In the genomic region with DNA sequence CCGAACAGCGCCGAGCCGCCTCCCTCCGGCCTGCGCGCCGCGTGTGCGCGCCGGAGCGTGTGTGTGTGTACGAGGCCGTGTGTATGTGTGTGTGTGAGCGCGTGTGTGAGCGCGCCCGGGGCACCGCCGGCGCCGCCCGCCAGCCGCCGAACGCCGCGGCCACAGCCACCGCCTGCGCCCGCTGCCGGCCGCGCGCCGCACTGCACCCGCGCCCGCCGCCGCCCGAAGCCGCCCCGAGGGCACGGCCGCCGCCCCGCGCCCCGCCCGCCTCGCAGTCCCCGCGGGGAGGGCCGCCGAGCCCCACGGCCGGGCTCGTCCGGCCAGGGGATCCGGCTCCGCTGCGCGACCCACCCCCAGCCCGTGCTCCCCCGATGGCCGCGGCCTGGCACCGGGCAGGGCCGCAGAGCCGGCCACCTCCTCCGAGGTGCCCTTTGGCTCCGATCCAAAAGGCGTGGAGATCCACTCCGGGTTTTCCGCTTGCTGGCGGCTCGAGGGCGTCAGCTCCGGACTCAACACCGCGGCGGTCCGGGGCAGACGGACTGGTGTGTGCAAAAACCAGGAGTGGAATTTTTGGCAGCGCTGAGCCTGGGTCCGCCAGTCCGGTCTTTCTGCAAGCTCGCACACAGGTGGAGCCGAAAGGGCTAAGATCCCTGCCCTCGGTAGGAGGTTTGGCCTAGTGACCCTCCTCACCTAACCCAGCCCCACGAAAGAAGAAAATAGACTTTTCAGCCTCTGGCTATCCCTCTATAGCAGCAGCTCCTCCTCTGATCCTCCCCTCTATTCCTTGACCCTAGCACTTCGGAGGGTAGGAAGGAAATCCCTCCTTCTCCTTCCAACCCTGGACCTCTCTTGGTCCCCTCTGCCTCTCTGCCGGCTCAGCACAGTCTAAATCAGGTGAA, we compare ENCODE assay signal across 8 cellular contexts. TPM values are rescaled to one million over a fixed set of nuclear protein-coding genes. Genes with fewer than 3 reads are reported as not detected.
DNase-seq lines count a peak whose midpoint lies in the region; ATAC-seq and TF ChIP-seq lines count a peak whose summit lies in the region.

A gene with protein sequence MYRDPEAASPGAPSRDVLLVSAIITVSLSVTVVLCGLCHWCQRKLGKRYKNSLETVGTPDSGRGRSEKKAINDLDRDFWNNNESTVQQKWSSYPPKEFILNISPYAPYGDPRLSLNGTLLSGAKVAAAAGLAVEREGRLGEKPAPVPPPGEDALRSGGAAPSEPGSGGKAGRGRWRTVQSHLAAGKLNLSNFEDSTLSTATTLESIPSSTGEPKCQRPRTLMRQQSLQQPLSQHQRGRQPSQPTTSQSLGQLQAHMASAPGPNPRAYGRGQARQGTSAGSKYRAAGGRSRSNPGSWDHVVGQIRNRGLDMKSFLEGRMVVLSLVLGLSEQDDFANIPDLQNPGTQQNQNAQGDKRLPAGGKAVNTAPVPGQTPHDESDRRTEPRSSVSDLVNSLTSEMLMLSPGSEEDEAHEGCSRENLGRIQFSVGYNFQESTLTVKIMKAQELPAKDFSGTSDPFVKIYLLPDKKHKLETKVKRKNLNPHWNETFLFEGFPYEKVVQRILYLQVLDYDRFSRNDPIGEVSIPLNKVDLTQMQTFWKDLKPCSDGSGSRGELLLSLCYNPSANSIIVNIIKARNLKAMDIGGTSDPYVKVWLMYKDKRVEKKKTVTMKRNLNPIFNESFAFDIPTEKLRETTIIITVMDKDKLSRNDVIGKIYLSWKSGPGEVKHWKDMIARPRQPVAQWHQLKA (minus strand): TSS at position 47 of the 899 bp plus-strand sequence. CDS start 256 bp downstream, outside the sequence.

- no peaks in the 10 kb centered on the region for H3K36me3 Mint-ChIP-seq in activated T-helper 17 cell treated with anti-CD3 and anti-CD28 coated beads, Interleukin-2, amount 50 U/mL, for 72 hours (ENCODE audit: low read depth)
- no peaks in the 10 kb centered on the region for H3K36me3 Mint-ChIP-seq in naive thymus-derived CD4-positive, alpha-beta T cell
- peaks cover 9% of the 10 kb centered on the region for H3K36me3 Mint-ChIP-seq in stimulated activated effector memory CD8-positive, alpha-beta T cell treated with anti-CD3 and anti-CD28 coated beads, Interleukin-12 subunit alpha, Interleukin-12 subunit beta, amount 100 ng/mL, for 72 hours

- H3K79me2 ChIP-seq in DND-41 (ENCODE audit: insufficient read depth, low read length), result no peaks in the 10 kb centered on the region
- no peaks in the 10 kb centered on the region for H3K79me2 ChIP-seq in fibroblast of lung (ENCODE audit: control insufficient read depth, insufficient read depth, low read length)

- H3K9me3 Mint-ChIP-seq in activated T-helper 17 cell treated with anti-CD3 and anti-CD28 coated beads, Interleukin-2, amount 50 U/mL, for 72 hours, result no peaks in the 10 kb centered on the region
- H3K9me3 Mint-ChIP-seq in naive thymus-derived CD4-positive, alpha-beta T cell, result no peaks in the 10 kb centered on the region
- H3K9me3 Mint-ChIP-seq in stimulated activated effector memory CD8-positive, alpha-beta T cell treated with anti-CD3 and anti-CD28 coated beads, Interleukin-12 subunit alpha, Interleukin-12 subunit beta, amount 100 ng/mL, for 72 hours, result no peaks in the 10 kb centered on the region

- H3K4me1 ChIP-seq in DND-41 (ENCODE audit: insufficient read depth, low read length), result peaks cover 2% of the 10 kb centered on the region; the same call in 1 of the 2 replicates
- H3K4me1 ChIP-seq in fibroblast of lung (ENCODE audit: control insufficient read depth, extremely low read depth, insufficient read depth, low read length), result no peaks in the 10 kb centered on the region
- H3K4me1 ChIP-seq in naive thymus-derived CD4-positive, alpha-beta T cell (ENCODE audit: control insufficient read depth in 2 of 2, insufficient read depth in 2 of 2, low read length in 2 of 2), result peaks cover 5 to 12% of the 10 kb centered on the region in 2 donors

- peak within 1 kb of the TSS; percentile 56 for H3K4me2 ChIP-seq in DND-41 (ENCODE audit: insufficient read depth, low read length)
- H3K4me2 ChIP-seq in fibroblast of lung (ENCODE audit: extremely low read depth, insufficient read depth, low read length), result peak within 1 kb of the TSS; percentile 71

- H2AFZ ChIP-seq in DND-41 (ENCODE audit: low read depth, low read length) (no peak within 1 kb of the TSS), fibroblast of lung (ENCODE audit: low read length) (no peak within 1 kb of the TSS)

- H3K36me3 ChIP-seq in DND-41 (ENCODE audit: insufficient read depth, low read length), result no peaks in the 10 kb centered on the region
- no peaks in the 10 kb centered on the region for H3K36me3 ChIP-seq in fibroblast of lung (ENCODE audit: control insufficient read depth, insufficient read depth, low read length)
- no peaks in the 10 kb centered on the region for H3K36me3 ChIP-seq in naive thymus-derived CD4-positive, alpha-beta T cell (ENCODE audit: control insufficient read depth in 2 of 3, insufficient read depth in 3 of 3, low read length in 3 of 3)

- peak within 1 kb of the TSS in 1 of 2 experiments; percentile 51; a peak in 2 of 4 replicates for H3K4me3 ChIP-seq in DND-41 (ENCODE audit: low read depth in 1 of 2, low read length in 2 of 2)
- peak within 1 kb of the TSS; percentile 17 to 65 (median 46) for H3K4me3 ChIP-seq in fibroblast of lung (replicated peaks in 1 of 4; ENCODE audit: control extremely low read depth in 1 of 4, insufficient read depth in 1 of 4, low read depth in 3 of 4, low read length in 4 of 4)
- H3K4me3 ChIP-seq in naive thymus-derived CD4-positive, alpha-beta T cell (ENCODE audit: low read length), result peak within 1 kb of the TSS; percentile 50

- peak within 1 kb of the TSS; percentile 70 for H3K4me3 Mint-ChIP-seq in activated T-helper 17 cell treated with anti-CD3 and anti-CD28 coated beads, Interleukin-2, amount 50 U/mL, for 72 hours
- H3K4me3 Mint-ChIP-seq in naive thymus-derived CD4-positive, alpha-beta T cell, result peak within 1 kb of the TSS; percentile 76 to 90 (median 86)
- H3K4me3 Mint-ChIP-seq in stimulated activated effector memory CD8-positive, alpha-beta T cell treated with anti-CD3 and anti-CD28 coated beads, Interleukin-12 subunit alpha, Interleukin-12 subunit beta, amount 100 ng/mL, for 72 hours, result peak within 1 kb of the TSS; percentile 72

- H3K27me3 ChIP-seq in DND-41 (ENCODE audit: insufficient read depth, low read length, poor library complexity) (peaks cover 22% of the 10 kb centered on the region), fibroblast of lung (ENCODE audit: control insufficient read depth, insufficient read depth, low read length) (peaks cover 12% of the 10 kb centered on the region)
- H3K27me3 ChIP-seq in naive thymus-derived CD4-positive, alpha-beta T cell (ENCODE audit: control insufficient read depth in 2 of 2, insufficient read depth in 2 of 2, low read length in 2 of 2), result peaks cover 3 to 18% of the 10 kb centered on the region in 2 donors

- peak within 1 kb of the TSS; percentile 54 for H3K27ac Mint-ChIP-seq in activated T-helper 17 cell treated with anti-CD3 and anti-CD28 coated beads, Interleukin-2, amount 50 U/mL, for 72 hours
- H3K27ac Mint-ChIP-seq in naive thymus-derived CD4-positive, alpha-beta T cell, result peak within 1 kb of the TSS; percentile 3 to 88 (median 51)
- H3K27ac Mint-ChIP-seq in stimulated activated effector memory CD8-positive, alpha-beta T cell treated with anti-CD3 and anti-CD28 coated beads, Interleukin-12 subunit alpha, Interleukin-12 subunit beta, amount 100 ng/mL, for 72 hours, result peak within 1 kb of the TSS; percentile 64

- H3K27me3 Mint-ChIP-seq in activated T-helper 17 cell treated with anti-CD3 and anti-CD28 coated beads, Interleukin-2, amount 50 U/mL, for 72 hours, result peaks cover 28% of the 10 kb centered on the region
- peaks cover 25 to 64% (median 32%) of the 10 kb centered on the region in 5 donors for H3K27me3 Mint-ChIP-seq in naive thymus-derived CD4-positive, alpha-beta T cell

- H3K9me3 ChIP-seq in DND-41 (ENCODE audit: insufficient read depth, low read length, severe bottlenecking) (no peaks in the 10 kb centered on the region), fibroblast of lung (ENCODE audit: control insufficient read depth, insufficient read depth, low read depth, low read length) (no peaks in the 10 kb centered on the region)
- H3K9me3 ChIP-seq in naive thymus-derived CD4-positive, alpha-beta T cell (ENCODE audit: control insufficient read depth in 2 of 3, low read length in 3 of 3), result no peaks in the 10 kb centered on the region

- peak; percentile 89 for ATAC-seq in DND-41 (ENCODE audit: insufficient read depth, low read depth)
- ATAC-seq in activated T-helper 17 cell treated with anti-CD3 and anti-CD28 coated beads, Interleukin-2, amount 50 U/mL, for 72 hours (replicated peaks), result peak; percentile 88
- peak; percentile 92 for ATAC-seq in naive thymus-derived CD4-positive, alpha-beta T cell
- peak; percentile 87 for ATAC-seq in stimulated activated effector memory CD8-positive, alpha-beta T cell treated with anti-CD3 and anti-CD28 coated beads, Interleukin-12 subunit alpha, Interleukin-12 subunit beta, amount 100 ng/mL, for 72 hours

- DNase-seq in DND-41 (peak; percentile 85), H4 (ENCODE audit: low spot score) (peak; percentile 89), RKO (ENCODE audit: low spot score) (peak; percentile 92), fibroblast of lung (ENCODE audit: low read depth in 2 of 2) (peak; percentile 97 to 99)
- DNase-seq in naive thymus-derived CD4-positive, alpha-beta T cell, result peak; percentile 79 to 99 (median 96)
- peak; percentile 100 for DNase-seq in stimulated activated effector memory CD8-positive, alpha-beta T cell treated with anti-CD3 and anti-CD28 coated beads, Interleukin-12 subunit alpha, Interleukin-12 subunit beta, amount 100 ng/mL, for 72 hours (ENCODE audit: low spot score in 2 of 2)

- TF ChIP-seq CTCF in DND-41 (IDR thresholded peaks at IDR 0.05; ENCODE audit: borderline replicate concordance, extremely low read depth, low read length, poor library complexity, severe bottlenecking) (no peak), LNCAP (IDR thresholded peaks at IDR 0.05) (peak; percentile 68), fibroblast of lung (conservative IDR thresholded peaks at IDR 0.05 in 1 of 2, IDR thresholded peaks at IDR 0.05 in 1 of 2; ENCODE audit: low read depth in 1 of 2, low read length in 2 of 2) (peak in 1 of 2 donors; percentile 4)

- CTCF ChIA-PET in naive thymus-derived CD4-positive, alpha-beta T cell (lab: Charles Lee), result interaction anchor here (0.6 kb wide), 1 partner anchor 50 kb away, joined by 3 read pairs; no protein-coding TSS in a partner anchor

- intact Hi-C loops in naive thymus-derived CD4-positive, alpha-beta T cell (cut with micrococcal nuclease), result loop anchor here in 1 of 2 donors (1.0 to 10.0 kb wide), 5 partner anchors 14 to 740 kb away; a partner anchor contains a TSS

- POLR2A ChIA-PET in naive thymus-derived CD4-positive, alpha-beta T cell (lab: Charles Lee), result interaction anchor here (0.6 kb wide), 1 partner anchor 56 kb away, joined by 4 read pairs; no protein-coding TSS in a partner anchor

- H3K9ac ChIP-seq in DND-41 (ENCODE audit: low read depth, low read length), result no peak within 1 kb of the TSS
- H3K9ac ChIP-seq in fibroblast of lung (ENCODE audit: insufficient read depth, low read length), result no peak within 1 kb of the TSS

- peaks cover 11% of the 10 kb centered on the region for H3K4me1 Mint-ChIP-seq in activated T-helper 17 cell treated with anti-CD3 and anti-CD28 coated beads, Interleukin-2, amount 50 U/mL, for 72 hours
- peaks cover 8 to 17% (median 10%) of the 10 kb centered on the region in 7 donors for H3K4me1 Mint-ChIP-seq in naive thymus-derived CD4-positive, alpha-beta T cell
- peaks cover 11% of the 10 kb centered on the region for H3K4me1 Mint-ChIP-seq in stimulated activated effector memory CD8-positive, alpha-beta T cell treated with anti-CD3 and anti-CD28 coated beads, Interleukin-12 subunit alpha, Interleukin-12 subunit beta, amount 100 ng/mL, for 72 hours

- H3K27ac ChIP-seq in DND-41 (ENCODE audit: low read length), result no peak within 1 kb of the TSS
- no peak within 1 kb of the TSS for H3K27ac ChIP-seq in fibroblast of lung (ENCODE audit: insufficient read depth, low read length)
- H3K27ac ChIP-seq in naive thymus-derived CD4-positive, alpha-beta T cell (ENCODE audit: low read depth, low read length), result no peak within 1 kb of the TSS

- H4K20me1 ChIP-seq in DND-41 (ENCODE audit: insufficient read depth, low read length) (peaks cover 27% of the 10 kb centered on the region), fibroblast of lung (ENCODE audit: control insufficient read depth, extremely low read depth, insufficient read depth, low read length) (no peaks in the 10 kb centered on the region)

RNA-seq across cellular contexts. Expression of the gene that starts here (rescaled TPM):
- 1.9 and 10.8 TPM in 2 replicates for total RNA-seq in H4 (2014; rRNA removed; shearing (Covaris generic))
- under 1 TPM in 1 of 2 donors, not detected in 1; 0.19 TPM for total RNA-seq in activated T-helper 17 cell treated with anti-CD3 and anti-CD28 coated beads, Interleukin-2, amount 50 U/mL, for 72 hours
- total RNA-seq in fibroblast of lung, result 9.2 and 25.9 TPM in 2 replicates
- polyA plus RNA-seq in fibroblast of lung, result 2.5 and 7.1 TPM in 2 replicates
- 3.5 and 8.8 TPM in 2 replicates for polyA plus RNA-seq in fibroblast of lung (2012)
- polyA minus RNA-seq in fibroblast of lung (ENCODE audit: low replicate concordance), result 6.0 and 22.8 TPM in 2 replicates
- under 1 TPM in 2 of 5 experiments, not detected in 3; 0.08 to 0.44 TPM for total RNA-seq in naive thymus-derived CD4-positive, alpha-beta T cell
- polyA plus RNA-seq in naive thymus-derived CD4-positive, alpha-beta T cell, result not detected

Comparison
In these comparisons a context has a peak if more than half of its experiments do, and no peak if none do; other contexts are left out.
1. Peak in ATAC-seq in activated T-helper 17 cell treated with anti-CD3 and anti-CD28 coated beads, Interleukin-2, amount 50 U/mL, for 72 hours; RNA of the gene not detected or under 1 TPM.
2. Peak in DNase-seq, ATAC-seq and H3K4me3 ChIP-seq in naive thymus-derived CD4-positive, alpha-beta T cell; RNA of the gene not detected or under 1 TPM.